In genomic region chr7:50312589-50313162, GRCh38 we compare ENCODE assay signal across 12 cellular contexts. TPM values are rescaled to one million over a fixed set of nuclear protein-coding genes. Genes with fewer than 3 reads are reported as not detected.
DNase-seq lines count a peak whose midpoint lies in the region; ATAC-seq and TF ChIP-seq lines count a peak whose summit lies in the region.
"Had no signal": no experiment of that assay in that cellular context is flagged by ENCODE, and none has a peak within 500 bp of the region (broad histone marks: within the 10 kb centered on the region; RNA-seq: fewer than 3 reads in every experiment).

No MANE protein-coding gene starts in this region.

- H3K4me1 Mint-ChIP-seq in activated CD4-positive, alpha-beta T cell treated with anti-CD3 and anti-CD28 coated beads, Interleukin-2, amount 10 ng/mL, durations not matched to agents 7 days and 5 days, result peaks cover 60% of the 10 kb centered on the region
- H3K4me1 Mint-ChIP-seq in activated naive CD8-positive, alpha-beta T cell treated with anti-CD3 and anti-CD28 coated beads for 36 hours, result peaks cover 65% of the 10 kb centered on the region
- H3K4me1 Mint-ChIP-seq in stimulated activated memory B cell treated with anti-CD40 and anti-IgM and Interleukin-4, amounts not matched to agents 10 μg/mL and 1 μg/mL and 100 μg/mL, for 72 hours, result peaks cover 91% of the 10 kb centered on the region

- intact Hi-C loops in thyroid gland (cut with DNase I), result no loop called here

- no peaks in the 10 kb centered on the region for H3K9me3 Mint-ChIP-seq in activated CD4-positive, alpha-beta T cell treated with anti-CD3 and anti-CD28 coated beads, Interleukin-2, amount 10 ng/mL, durations not matched to agents 7 days and 5 days
- no peaks in the 10 kb centered on the region for H3K9me3 Mint-ChIP-seq in activated naive CD8-positive, alpha-beta T cell treated with anti-CD3 and anti-CD28 coated beads for 36 hours
- no peaks in the 10 kb centered on the region for H3K9me3 Mint-ChIP-seq in stimulated activated memory B cell treated with anti-CD40 and anti-IgM and Interleukin-4, amounts not matched to agents 10 μg/mL and 1 μg/mL and 100 μg/mL, for 72 hours

- TF ChIP-seq POLR2A in thyroid gland (IDR thresholded peaks at IDR 0.05), result no peak

- H3K4me1 ChIP-seq in thyroid gland, result no peaks in the 10 kb centered on the region
- H3K4me1 ChIP-seq: A549, SJSA1 had no signal

- no peak overlapping the region for H3K27ac ChIP-seq in thyroid gland
- H3K27ac ChIP-seq: A549, SJSA1 had no signal

- H3K27me3 ChIP-seq in thyroid gland, result no peaks in the 10 kb centered on the region

- CTCF ChIA-PET in activated CD4-positive, alpha-beta T cell treated with anti-CD3 and anti-CD28 coated beads, Interleukin-2, amount 10 ng/mL, durations not matched to agents 7 days and 5 days (lab: Charles Lee), result interaction anchor here (0.8 to 19.7 kb wide), 13 partner anchors 9 to 104 kb away, joined by 3 to 200 read pairs (median 4); no protein-coding TSS in a partner anchor

- no peaks in the 10 kb centered on the region for H3K36me3 ChIP-seq in thyroid gland
- H3K36me3 ChIP-seq: SJSA1 had no signal

- ATAC-seq in stimulated activated memory B cell treated with anti-CD40 and anti-IgM and Interleukin-4, amounts not matched to agents 10 μg/mL and 1 μg/mL and 100 μg/mL, for 72 hours, result no peak
- no peak for ATAC-seq in HG03139 (IDR thresholded peaks at IDR 0.05; ENCODE audit: unreplicated experiment)
- ATAC-seq: A549 had no signal

- no peak overlapping the region for H3K4me3 ChIP-seq in thyroid gland (replicated peaks in 1 of 3)
- H3K4me3 ChIP-seq: A549, SJSA1 had no signal

- POLR2A ChIA-PET in activated CD4-positive, alpha-beta T cell treated with anti-CD3 and anti-CD28 coated beads, Interleukin-2, amount 10 ng/mL, durations not matched to agents 7 days and 5 days (lab: Charles Lee), result interaction anchor here (1.2 kb wide), 1 partner anchor 38 kb away, joined by 3 read pairs; no protein-coding TSS in a partner anchor

- H3K36me3 Mint-ChIP-seq in activated CD4-positive, alpha-beta T cell treated with anti-CD3 and anti-CD28 coated beads, Interleukin-2, amount 10 ng/mL, durations not matched to agents 7 days and 5 days (ENCODE audit: low read depth), result peaks cover 94% of the 10 kb centered on the region
- peaks cover 88% of the 10 kb centered on the region for H3K36me3 Mint-ChIP-seq in activated naive CD8-positive, alpha-beta T cell treated with anti-CD3 and anti-CD28 coated beads for 36 hours
- H3K36me3 Mint-ChIP-seq in stimulated activated memory B cell treated with anti-CD40 and anti-IgM and Interleukin-4, amounts not matched to agents 10 μg/mL and 1 μg/mL and 100 μg/mL, for 72 hours, result peaks cover 25% of the 10 kb centered on the region

- 70 to 75% methylated on average over 4 of the region's 4 CpGs for WGBS in thyroid gland, 2 donors

- no peaks in the 10 kb centered on the region for H3K9me3 ChIP-seq in thyroid gland
- H3K9me3 ChIP-seq: A549, SJSA1 had no signal

- TF ChIP-seq CTCF in thyroid gland (IDR thresholded peaks at IDR 0.05), result no peak
- TF ChIP-seq CTCF in GM10266 (IDR thresholded peaks at IDR 0.05; ENCODE audit: control insufficient read depth, insufficient read depth, low read depth, missing control alignments), result no peak

- peak overlapping the region; percentile 100 for H3K27ac Mint-ChIP-seq in activated CD4-positive, alpha-beta T cell treated with anti-CD3 and anti-CD28 coated beads, Interleukin-2, amount 10 ng/mL, durations not matched to agents 7 days and 5 days
- H3K27ac Mint-ChIP-seq in activated naive CD8-positive, alpha-beta T cell treated with anti-CD3 and anti-CD28 coated beads for 36 hours, result peak overlapping the region; percentile 97
- peak overlapping the region; percentile 88 for H3K27ac Mint-ChIP-seq in stimulated activated memory B cell treated with anti-CD40 and anti-IgM and Interleukin-4, amounts not matched to agents 10 μg/mL and 1 μg/mL and 100 μg/mL, for 72 hours

- peak overlapping the region; percentile 97 for H3K4me3 Mint-ChIP-seq in activated CD4-positive, alpha-beta T cell treated with anti-CD3 and anti-CD28 coated beads, Interleukin-2, amount 10 ng/mL, durations not matched to agents 7 days and 5 days
- peak overlapping the region; percentile 94 for H3K4me3 Mint-ChIP-seq in activated naive CD8-positive, alpha-beta T cell treated with anti-CD3 and anti-CD28 coated beads for 36 hours
- peak overlapping the region; percentile 94 for H3K4me3 Mint-ChIP-seq in stimulated activated memory B cell treated with anti-CD40 and anti-IgM and Interleukin-4, amounts not matched to agents 10 μg/mL and 1 μg/mL and 100 μg/mL, for 72 hours

- DNase-seq in activated CD4-positive, alpha-beta T cell treated with anti-CD3 and anti-CD28 coated beads, Interleukin-2, amount 10 ng/mL, durations not matched to agents 7 days and 5 days, result no peak
- DNase-seq in activated CD4-positive, alpha-beta T cell treated with anti-CD3 and anti-CD28 coated beads, Interleukin-2, amount 50 U/mL, for 48 hours, result no peak
- peak; percentile 66 for DNase-seq in NOMO-1 treated with dmso at 0.1 percent for 144 hours (lab: John Stamatoyannopoulos, UW; ENCODE audit: unreplicated experiment)
- no peak for DNase-seq in activated naive CD8-positive, alpha-beta T cell treated with anti-CD3 and anti-CD28 coated beads for 36 hours
- DNase-seq in thyroid gland, result no peak
- DNase-seq in GM10266 (ENCODE audit: extremely low spot score), result no peak
- DNase-seq: activated CD4-positive, alpha-beta T cell treated with anti-CD3 and anti-CD28 coated beads, Interleukin-2, amount 50 U/mL, for 1 hour had no signal

- H3K27me3 Mint-ChIP-seq in activated CD4-positive, alpha-beta T cell treated with anti-CD3 and anti-CD28 coated beads, Interleukin-2, amount 10 ng/mL, durations not matched to agents 7 days and 5 days, result no peaks in the 10 kb centered on the region
- H3K27me3 Mint-ChIP-seq in activated naive CD8-positive, alpha-beta T cell treated with anti-CD3 and anti-CD28 coated beads for 36 hours, result no peaks in the 10 kb centered on the region
- H3K27me3 Mint-ChIP-seq in stimulated activated memory B cell treated with anti-CD40 and anti-IgM and Interleukin-4, amounts not matched to agents 10 μg/mL and 1 μg/mL and 100 μg/mL, for 72 hours, result no peaks in the 10 kb centered on the region

RNA-seq across cellular contexts. Expression of gene IKZF1, which starts 8.2 kb away (rescaled TPM):
- 100 to 1,000 TPM; 379 to 406 TPM for total RNA-seq in activated CD4-positive, alpha-beta T cell treated with anti-CD3 and anti-CD28 coated beads, Interleukin-2, amount 10 ng/mL, durations not matched to agents 7 days and 5 days
- 100 to 1,000 TPM; 220 to 225 TPM for total RNA-seq in activated naive CD8-positive, alpha-beta T cell treated with anti-CD3 and anti-CD28 coated beads for 36 hours
- total RNA-seq in thyroid gland, result 10 to 100 TPM in 1 of 4 donors, 1 to 10 TPM in 3; 8.9 to 10.5 (median 9.6) TPM
- total RNA-seq: epithelial cell of proximal tubule, SJSA1 had no signal

Comparison
In these comparisons a context has a peak if more than half of its experiments do, and no peak if none do; other contexts are left out.
1. RNA of gene IKZF1, which starts 8.2 kb away (total RNA-seq): 379 to 406 TPM in activated CD4-positive, alpha-beta T cell treated with anti-CD3 and anti-CD28 coated beads, Interleukin-2, amount 10 ng/mL, durations not matched to agents 7 days and 5 days and 220 to 225 TPM in activated naive CD8-positive, alpha-beta T cell treated with anti-CD3 and anti-CD28 coated beads for 36 hours; 8.9 to 10.5 TPM in thyroid gland; every median in the first group is over 10 times any median in the second.
2. Peak in every context shown above with its lines, with median percentiles within 50 percentile points of each other: H3K27ac Mint-ChIP-seq and H3K4me3 Mint-ChIP-seq.